In the genomic region with DNA sequence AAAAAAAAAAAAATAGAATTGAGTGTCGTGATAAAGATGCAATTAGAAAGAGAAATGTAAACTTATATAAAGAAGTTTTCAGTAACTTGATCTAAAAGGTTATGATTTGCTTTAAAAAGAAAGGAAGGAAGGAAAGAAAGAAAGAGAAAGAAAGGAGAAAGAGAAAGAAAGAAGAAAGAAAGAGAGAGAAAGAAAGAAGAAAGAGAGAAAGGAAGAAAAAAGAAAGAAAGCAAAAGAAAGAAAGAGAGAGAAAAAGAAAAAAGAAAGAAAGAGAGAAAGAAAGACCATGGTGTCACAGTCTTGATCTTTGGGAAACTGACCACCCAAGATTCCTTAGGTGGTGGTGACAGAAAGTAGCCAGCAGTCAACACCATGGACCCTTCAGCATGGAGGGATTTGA, we compare ENCODE assay signal across 32 cellular contexts. TPM values are rescaled to one million over a fixed set of nuclear protein-coding genes. Genes with fewer than 3 reads are reported as not detected.
"Had no signal": no experiment of that assay in that cellular context is flagged by ENCODE, and none has a peak within 500 bp of the region (broad histone marks: within the 10 kb centered on the region; RNA-seq: fewer than 3 reads in every experiment).

No MANE protein-coding gene starts in this region.

- H3K4me1 Mint-ChIP-seq: neural crest cell had no signal

- H3K27me3 ChIP-seq: adrenal gland, body of pancreas, pancreas, tibial artery had no signal

- H3K9me3 Mint-ChIP-seq: activated CD4-positive, alpha-beta memory T cell treated with anti-CD3 and anti-CD28 coated beads for 36 hours; activated CD4-positive, alpha-beta T cell treated with anti-CD3 and anti-CD28 coated beads, Interleukin-2, amount 10 ng/mL, durations not matched to agents 24 days and 14 days; activated naive CD4-positive, alpha-beta T cell treated with anti-CD3 and anti-CD28 coated beads, Interleukin-2, amount 50 U/mL, for 72 hours; effector memory CD8-positive, alpha-beta T cell; neural crest cell had no signal

- ATAC-seq: activated naive CD4-positive, alpha-beta T cell treated with anti-CD3 and anti-CD28 coated beads, Interleukin-2, amount 50 U/mL, for 72 hours; body of pancreas; gastrocnemius medialis; left cardiac atrium; left ventricle myocardium superior; pancreas; sciatic nerve had no signal

- H3K4me3 ChIP-seq: adrenal gland, body of pancreas, cardiac muscle cell, coronary artery, gastrocnemius medialis, pancreas, prostate gland, skin epidermis, suprapubic skin, tibial artery had no signal

- H3K36me3 Mint-ChIP-seq: activated CD4-positive, alpha-beta memory T cell treated with anti-CD3 and anti-CD28 coated beads for 36 hours; activated naive CD4-positive, alpha-beta T cell treated with anti-CD3 and anti-CD28 coated beads, Interleukin-2, amount 50 U/mL, for 72 hours had no signal

- DNase-seq: activated CD4-positive, alpha-beta memory T cell treated with anti-CD3 and anti-CD28 coated beads for 36 hours; activated CD4-positive, alpha-beta T cell treated with anti-CD3 and anti-CD28 coated beads, Interleukin-2, amount 10 ng/mL, durations not matched to agents 24 days and 14 days; activated CD4-positive, CD25-positive, alpha-beta regulatory T cell treated with anti-CD3 and anti-CD28 coated beads, Interleukin-2, amount 50 U/mL, for 72 hours; activated naive CD4-positive, alpha-beta T cell; adrenal gland; aorta; body of pancreas; effector memory CD8-positive, alpha-beta T cell; erythroblast; gastrocnemius medialis; glutamatergic neuron; left cardiac atrium; left ventricle myocardium superior; nucleus accumbens; pancreas; retina; stimulated activated CD4-positive, alpha-beta T cell treated with anti-CD3 and anti-CD28 coated beads, Interleukin-12 subunit alpha, Interleukin-12 subunit beta, amount 100 ng/mL, for 4 hours; stimulated activated CD4-positive, alpha-beta T cell treated with anti-CD3 and anti-CD28 coated beads, Interleukin-4, amount 100 ng/mL, for 1 hour; stimulated activated naive CD4-positive, alpha-beta T cell; T-helper 2 cell; tibial artery had no signal

- H3K4me1 ChIP-seq: adrenal gland, body of pancreas, gastrocnemius medialis, pancreas, prostate gland, suprapubic skin, tibial artery had no signal

- H3K27ac Mint-ChIP-seq: activated CD4-positive, alpha-beta T cell treated with anti-CD3 and anti-CD28 coated beads, Interleukin-2, amount 10 ng/mL, durations not matched to agents 24 days and 14 days; activated naive CD4-positive, alpha-beta T cell treated with anti-CD3 and anti-CD28 coated beads, Interleukin-2, amount 50 U/mL, for 72 hours had no signal

- H3K4me3 Mint-ChIP-seq: activated CD4-positive, alpha-beta memory T cell treated with anti-CD3 and anti-CD28 coated beads for 36 hours; activated CD4-positive, alpha-beta T cell treated with anti-CD3 and anti-CD28 coated beads, Interleukin-2, amount 10 ng/mL, durations not matched to agents 24 days and 14 days; neural crest cell had no signal

- H3K27me3 Mint-ChIP-seq: effector memory CD8-positive, alpha-beta T cell had no signal

- H3K27ac ChIP-seq: adrenal gland, body of pancreas, cardiac muscle cell, coronary artery, gastrocnemius medialis, pancreas, prostate gland, skin epidermis, suprapubic skin, tibial artery had no signal

RNA-seq across cellular contexts. Expression of gene CCL3, which starts 4.3 kb away (rescaled TPM):
- total RNA-seq: body of pancreas, cardiac muscle cell, left ventricle myocardium superior, lung microvascular endothelial cell, neural crest cell, prostate gland had no signal
- polyA plus RNA-seq: cardiac muscle cell, keratinocyte had no signal

RNA-seq across cellular contexts. Expression of gene CCL4, which starts 9.4 kb away (rescaled TPM):
- total RNA-seq: body of pancreas, cardiac muscle cell, lung microvascular endothelial cell, neural crest cell had no signal
- polyA plus RNA-seq: cardiac muscle cell, keratinocyte had no signal

RNA-seq across cellular contexts. Expression of gene CCL18, which starts 30.2 kb away (rescaled TPM):
- total RNA-seq: activated CD4-positive, alpha-beta T cell treated with anti-CD3 and anti-CD28 coated beads, Interleukin-2, amount 10 ng/mL, durations not matched to agents 24 days and 14 days; body of pancreas; cardiac muscle cell; cerebellum; lung microvascular endothelial cell; neural crest cell had no signal
- polyA plus RNA-seq: cardiac muscle cell, keratinocyte, pancreas had no signal
